ENCODE assay signal across 15 cellular contexts in the genomic region with DNA sequence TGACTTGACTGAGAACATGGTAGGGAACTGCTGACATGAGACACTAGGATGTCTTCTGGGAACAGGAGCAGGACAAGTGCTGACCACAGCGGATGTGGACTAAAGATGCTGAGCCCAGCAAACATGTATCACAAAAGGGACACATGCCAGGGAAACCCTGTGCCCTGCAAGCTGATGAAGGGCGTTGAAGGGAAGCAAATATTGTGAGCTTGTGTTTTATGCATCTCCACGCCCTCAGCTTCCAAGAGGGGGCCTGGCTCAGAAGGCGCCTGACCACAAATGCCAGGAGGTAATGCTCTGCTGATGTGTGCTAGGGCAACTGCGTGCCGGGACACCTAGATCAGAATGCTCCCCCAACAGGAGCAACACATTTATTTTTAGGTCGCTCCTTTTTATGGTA.
DNase-seq lines count a peak whose midpoint lies in the region; ATAC-seq and TF ChIP-seq lines count a peak whose summit lies in the region.
"Had no signal": no experiment of that assay in that cellular context is flagged by ENCODE, and none has a peak within 500 bp of the region (broad histone marks: within the 10 kb centered on the region; RNA-seq: fewer than 3 reads in every experiment).

No MANE protein-coding gene starts in this region.

- no peak for DNase-seq in right cardiac atrium
- no peak for DNase-seq in Right ventricle myocardium superior
- DNase-seq in GM23248 = peak; percentile 22
- DNase-seq in RPMI8226 = peak; percentile 30
- DNase-seq in dermis blood vessel endothelial cell = no peak
- DNase-seq in iPS-NIHi7 (ENCODE audit: extremely low spot score) = no peak
- no peak for DNase-seq in suprapubic skin (ENCODE audit: low spot score in 2 of 2)
- DNase-seq: ACHN; AML-193; Caco-2; CD4-positive, alpha-beta T cell; H9 had no signal

- no peak overlapping the region for H3K4me2 ChIP-seq in GM23248 (ENCODE audit: unreplicated experiment)
- H3K4me2 ChIP-seq in parathyroid adenoma (ENCODE audit: low read length) = peak overlapping the region; percentile 49

- no peak for TF ChIP-seq POLR2A in suprapubic skin (IDR thresholded peaks at IDR 0.05)

- H3K9me2 ChIP-seq in GM23248 (ENCODE audit: insufficient read depth) = no peaks in the 10 kb centered on the region

- peaks cover 5% of the 10 kb centered on the region for H3K4me1 ChIP-seq in right cardiac atrium (ENCODE audit: control insufficient read depth, insufficient read depth, low read length)
- peaks cover 37% of the 10 kb centered on the region for H3K4me1 ChIP-seq in GM23248 (ENCODE audit: insufficient read depth)
- H3K4me1 ChIP-seq in parathyroid adenoma = peaks cover 54% of the 10 kb centered on the region
- peaks cover 8% of the 10 kb centered on the region for H3K4me1 ChIP-seq in suprapubic skin

- H3K9ac ChIP-seq in GM23248 (no peak overlapping the region), parathyroid adenoma (no peak overlapping the region)

- in situ Hi-C loops in GM23248 (cut with MboI) = no loop called here

- ATAC-seq in right cardiac atrium = peak; percentile 37 to 57
- ATAC-seq in Right ventricle myocardium superior (ENCODE audit: poor library complexity) = no peak
- ATAC-seq: K562 had no signal

- H4K20me1 ChIP-seq in GM23248 (ENCODE audit: insufficient read depth) = no peaks in the 10 kb centered on the region

- H3F3A ChIP-seq in GM23248 (ENCODE audit: insufficient read depth) = peaks cover 30% of the 10 kb centered on the region

- peak; percentile 36 for TF ChIP-seq CTCF in parathyroid adenoma (IDR thresholded peaks at IDR 0.05)
- TF ChIP-seq CTCF in suprapubic skin (IDR thresholded peaks at IDR 0.05) = no peak

- intact Hi-C loops in right cardiac atrium (cut with DNase I) (no loop called here), Right ventricle myocardium superior (cut with DNase I) (no loop called here)

- H3K27ac ChIP-seq in right cardiac atrium (ENCODE audit: low read length) = no peak overlapping the region
- H3K27ac ChIP-seq in GM23248 = no peak overlapping the region
- peak overlapping the region; percentile 98 for H3K27ac ChIP-seq in parathyroid adenoma
- H3K27ac ChIP-seq in suprapubic skin = no peak overlapping the region
- H3K27ac ChIP-seq: C4-2B had no signal

- H3K9me3 ChIP-seq in right cardiac atrium (ENCODE audit: control insufficient read depth, low read length) (no peaks in the 10 kb centered on the region), GM23248 (ENCODE audit: low read depth) (no peaks in the 10 kb centered on the region), parathyroid adenoma (ENCODE audit: control insufficient read depth, low read length) (no peaks in the 10 kb centered on the region), suprapubic skin (no peaks in the 10 kb centered on the region)
- H3K9me3 ChIP-seq: Caco-2 had no signal

- H3K4me3 ChIP-seq in right cardiac atrium (ENCODE audit: low read length) = no peak overlapping the region
- H3K4me3 ChIP-seq in GM23248 = no peak overlapping the region
- H3K4me3 ChIP-seq in parathyroid adenoma (ENCODE audit: low read depth, low read length) = peak overlapping the region; percentile 33
- H3K4me3 ChIP-seq in suprapubic skin = no peak overlapping the region
- H3K4me3 ChIP-seq: K562 had no signal

- H3K27me3 ChIP-seq in right cardiac atrium (ENCODE audit: control insufficient read depth, insufficient read depth) (no peaks in the 10 kb centered on the region), GM23248 (replicated peaks; ENCODE audit: insufficient read depth) (no peaks in the 10 kb centered on the region), parathyroid adenoma (ENCODE audit: control insufficient read depth, insufficient read depth, low read length) (no peaks in the 10 kb centered on the region), suprapubic skin (no peaks in the 10 kb centered on the region)

- no peak overlapping the region for H2AFZ ChIP-seq in GM23248
- peak overlapping the region; percentile 36 for H2AFZ ChIP-seq in parathyroid adenoma

- no peak for TF ChIP-seq EP300 in suprapubic skin (IDR thresholded peaks at IDR 0.05)

- 74% methylated on average over 7 of the region's 7 CpGs for WGBS in right cardiac atrium
- WGBS in GM23248 (ENCODE audit: low coverage in 1 of 2, low lambda C conversion rate in 2 of 2, missing lambda C conversion rate in 2 of 2), 2 experiments = 61 to 64% methylated on average over 7 of the region's 7 CpGs
- WGBS in suprapubic skin = 81% methylated on average over 7 of the region's 7 CpGs

- H3K36me3 ChIP-seq in GM23248 (ENCODE audit: low read depth) (no peaks in the 10 kb centered on the region), parathyroid adenoma (ENCODE audit: control insufficient read depth, insufficient read depth, low read length) (no peaks in the 10 kb centered on the region), suprapubic skin (no peaks in the 10 kb centered on the region)

- H3K79me2 ChIP-seq in GM23248 (ENCODE audit: insufficient read depth) = no peaks in the 10 kb centered on the region
- H3K79me2 ChIP-seq in parathyroid adenoma = no peaks in the 10 kb centered on the region

Comparison
In these comparisons a context has a peak if more than half of its experiments do, and no peak if none do; other contexts are left out.
1. DNase-seq: peak in GM23248 (single experiment) and RPMI8226 (single experiment); none in right cardiac atrium (0 of 3), Right ventricle myocardium superior (single experiment), dermis blood vessel endothelial cell (single experiment), iPS-NIHi7 (single experiment) and suprapubic skin (0 of 2).